In the genomic region with DNA sequence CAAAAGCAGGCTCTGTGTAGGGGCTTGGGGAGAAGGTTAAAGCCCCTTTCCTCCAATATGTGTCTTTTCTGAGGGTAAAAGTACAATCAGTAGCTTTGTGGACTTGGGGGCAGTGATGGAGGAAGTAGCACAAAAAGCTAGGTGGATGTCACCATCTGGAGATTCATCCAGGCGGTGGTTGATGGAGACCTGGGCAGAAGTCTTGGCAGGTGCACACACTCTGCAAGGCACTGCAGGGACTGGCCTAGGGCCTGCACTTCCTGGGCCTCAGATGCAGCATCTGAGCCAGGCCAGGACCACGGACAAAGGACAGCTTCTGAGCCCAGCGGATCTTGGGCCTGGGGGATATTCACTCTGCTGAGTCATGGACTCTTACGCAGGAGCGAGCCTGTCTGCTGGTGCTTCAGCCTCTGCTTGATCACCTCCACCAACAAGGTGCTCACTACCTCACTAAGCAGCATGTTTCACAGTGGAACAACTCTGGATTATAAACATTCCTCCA, we compare ENCODE assay signal across 1 cellular context.
A peak's percentile ranks its signal among the peaks of the same experiment; 100 is the strongest.
TF ChIP-seq lines count a peak whose summit lies in the region.

No MANE protein-coding gene starts in this region.

TF ChIP-seq in Ishikawa, 13 proteins besides CTCF, POLR2A, EP300 and RAD21 (continued from another document):
- TF ChIP-seq, protein P1, sequence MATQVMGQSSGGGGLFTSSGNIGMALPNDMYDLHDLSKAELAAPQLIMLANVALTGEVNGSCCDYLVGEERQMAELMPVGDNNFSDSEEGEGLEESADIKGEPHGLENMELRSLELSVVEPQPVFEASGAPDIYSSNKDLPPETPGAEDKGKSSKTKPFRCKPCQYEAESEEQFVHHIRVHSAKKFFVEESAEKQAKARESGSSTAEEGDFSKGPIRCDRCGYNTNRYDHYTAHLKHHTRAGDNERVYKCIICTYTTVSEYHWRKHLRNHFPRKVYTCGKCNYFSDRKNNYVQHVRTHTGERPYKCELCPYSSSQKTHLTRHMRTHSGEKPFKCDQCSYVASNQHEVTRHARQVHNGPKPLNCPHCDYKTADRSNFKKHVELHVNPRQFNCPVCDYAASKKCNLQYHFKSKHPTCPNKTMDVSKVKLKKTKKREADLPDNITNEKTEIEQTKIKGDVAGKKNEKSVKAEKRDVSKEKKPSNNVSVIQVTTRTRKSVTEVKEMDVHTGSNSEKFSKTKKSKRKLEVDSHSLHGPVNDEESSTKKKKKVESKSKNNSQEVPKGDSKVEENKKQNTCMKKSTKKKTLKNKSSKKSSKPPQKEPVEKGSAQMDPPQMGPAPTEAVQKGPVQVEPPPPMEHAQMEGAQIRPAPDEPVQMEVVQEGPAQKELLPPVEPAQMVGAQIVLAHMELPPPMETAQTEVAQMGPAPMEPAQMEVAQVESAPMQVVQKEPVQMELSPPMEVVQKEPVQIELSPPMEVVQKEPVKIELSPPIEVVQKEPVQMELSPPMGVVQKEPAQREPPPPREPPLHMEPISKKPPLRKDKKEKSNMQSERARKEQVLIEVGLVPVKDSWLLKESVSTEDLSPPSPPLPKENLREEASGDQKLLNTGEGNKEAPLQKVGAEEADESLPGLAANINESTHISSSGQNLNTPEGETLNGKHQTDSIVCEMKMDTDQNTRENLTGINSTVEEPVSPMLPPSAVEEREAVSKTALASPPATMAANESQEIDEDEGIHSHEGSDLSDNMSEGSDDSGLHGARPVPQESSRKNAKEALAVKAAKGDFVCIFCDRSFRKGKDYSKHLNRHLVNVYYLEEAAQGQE (IDR thresholded peaks at IDR 0.05; ENCODE audit: low read depth), result peak; percentile 56
- TF ChIP-seq FOXM1 (IDR thresholded peaks at IDR 0.05; ENCODE audit: borderline replicate concordance, low read depth) (no peak), ZBTB7A (IDR thresholded peaks at IDR 0.05; ENCODE audit: low read depth) (no peak), NFIC (IDR thresholded peaks at IDR 0.05) (no peak), EGR1 (IDR thresholded peaks at IDR 0.05) (no peak), TAF1 (IDR thresholded peaks at IDR 0.05; ENCODE audit: low read depth) (no peak)
